In the genomic region with DNA sequence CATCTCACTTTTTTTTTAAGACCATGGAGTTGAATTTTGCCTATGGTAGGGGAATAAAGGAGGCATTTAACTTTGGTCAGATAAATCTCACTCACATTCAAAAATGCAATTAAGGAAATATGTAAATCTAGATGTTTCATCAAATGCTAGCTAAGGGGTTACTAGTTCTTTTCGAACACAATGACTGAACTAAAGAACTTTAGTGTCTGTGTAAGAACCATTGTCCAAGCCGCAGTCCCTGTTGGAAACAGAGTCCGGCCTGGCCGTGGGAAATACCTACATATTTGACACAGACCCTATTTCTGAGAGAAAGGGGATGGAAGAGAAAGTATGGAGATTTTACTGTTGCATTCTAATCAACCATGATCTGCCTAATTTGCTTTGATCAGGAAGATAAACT, we compare ENCODE assay signal across 18 cellular contexts. TPM values are rescaled to one million over a fixed set of nuclear protein-coding genes. Genes with fewer than 3 reads are reported as not detected.
DNase-seq lines count a peak whose midpoint lies in the region; ATAC-seq and TF ChIP-seq lines count a peak whose summit lies in the region.
"Had no signal": no experiment of that assay in that cellular context is flagged by ENCODE, and none has a peak within 500 bp of the region (broad histone marks: within the 10 kb centered on the region; RNA-seq: fewer than 3 reads in every experiment).

No MANE protein-coding gene starts in this region.

- peak overlapping the region in 4 of 5 experiments; percentile 61 to 83 (median 67) for H3K27ac Mint-ChIP-seq in brain
- no peak overlapping the region for H3K27ac Mint-ChIP-seq in activated CD4-positive, alpha-beta memory T cell treated with anti-CD3 and anti-CD28 coated beads for 36 hours
- H3K27ac Mint-ChIP-seq in naive thymus-derived CD4-positive, alpha-beta T cell, result no peak overlapping the region
- H3K27ac Mint-ChIP-seq: CD4-positive, alpha-beta memory T cell; IgD-negative memory B cell had no signal

- H3K4me1 ChIP-seq in BLaER1, result peaks cover 14% of the 10 kb centered on the region
- peaks cover 8% of the 10 kb centered on the region for H3K4me1 ChIP-seq in psoas muscle
- H3K4me1 ChIP-seq in naive thymus-derived CD4-positive, alpha-beta T cell (ENCODE audit: control insufficient read depth in 2 of 2, insufficient read depth in 2 of 2, low read length in 2 of 2), result no peaks in the 10 kb centered on the region
- H3K4me1 ChIP-seq: A549, HAP-1, SJCRH30 had no signal

- H3K9me3 Mint-ChIP-seq in brain, result no peaks in the 10 kb centered on the region
- no peaks in the 10 kb centered on the region for H3K9me3 Mint-ChIP-seq in activated CD4-positive, alpha-beta memory T cell treated with anti-CD3 and anti-CD28 coated beads for 36 hours
- H3K9me3 Mint-ChIP-seq in naive thymus-derived CD4-positive, alpha-beta T cell, result peaks cover 0 to 6% (median 0%) of the 10 kb centered on the region in 11 donors

- no peak for ATAC-seq in psoas muscle
- no peak for ATAC-seq in naive thymus-derived CD4-positive, alpha-beta T cell
- ATAC-seq: A549, Panc1 had no signal

- peak overlapping the region in 4 of 5 experiments; percentile 24 to 60 (median 43) for H3K4me3 Mint-ChIP-seq in brain
- H3K4me3 Mint-ChIP-seq in activated CD4-positive, alpha-beta memory T cell treated with anti-CD3 and anti-CD28 coated beads for 36 hours, result no peak overlapping the region
- no peak overlapping the region for H3K4me3 Mint-ChIP-seq in naive thymus-derived CD4-positive, alpha-beta T cell
- H3K4me3 Mint-ChIP-seq: CD4-positive, alpha-beta memory T cell; IgD-negative memory B cell had no signal

- TF ChIP-seq CTCF in brain (conservative IDR thresholded peaks at IDR 0.05) (no peak), psoas muscle (IDR thresholded peaks at IDR 0.05) (no peak)

- no peaks in the 10 kb centered on the region for H3K36me3 Mint-ChIP-seq in brain
- H3K36me3 Mint-ChIP-seq in activated CD4-positive, alpha-beta memory T cell treated with anti-CD3 and anti-CD28 coated beads for 36 hours, result no peaks in the 10 kb centered on the region
- H3K36me3 Mint-ChIP-seq in naive thymus-derived CD4-positive, alpha-beta T cell, result no peaks in the 10 kb centered on the region
- H3K36me3 Mint-ChIP-seq: CD4-positive, alpha-beta memory T cell; IgD-negative memory B cell had no signal

- POLR2A ChIA-PET in activated CD4-positive, alpha-beta memory T cell treated with anti-CD3 and anti-CD28 coated beads for 36 hours (lab: Charles Lee), result interaction anchor here (0.6 kb wide), 1 partner anchor 186 kb away, joined by 3 read pairs; no protein-coding TSS in a partner anchor
- POLR2A ChIA-PET in naive thymus-derived CD4-positive, alpha-beta T cell (lab: Charles Lee), result no interaction called here

- no peak overlapping the region; the same call in 1 of the 2 replicates for H3K4me3 ChIP-seq in BLaER1
- H3K4me3 ChIP-seq in psoas muscle, result no peak overlapping the region
- H3K4me3 ChIP-seq in naive thymus-derived CD4-positive, alpha-beta T cell (ENCODE audit: low read length), result no peak overlapping the region
- H3K4me3 ChIP-seq: A549, GM23248, HAP-1, MG63, SJCRH30 had no signal

- CTCF ChIA-PET in activated CD4-positive, alpha-beta memory T cell treated with anti-CD3 and anti-CD28 coated beads for 36 hours (lab: Charles Lee), result no interaction called here
- CTCF ChIA-PET in naive thymus-derived CD4-positive, alpha-beta T cell (lab: Charles Lee), result no interaction called here

- H3K9me3 ChIP-seq in BLaER1 (peaks cover 3% of the 10 kb centered on the region; the same call in 1 of the 2 replicates), psoas muscle (no peaks in the 10 kb centered on the region)
- no peaks in the 10 kb centered on the region for H3K9me3 ChIP-seq in naive thymus-derived CD4-positive, alpha-beta T cell (ENCODE audit: control insufficient read depth in 2 of 3, low read length in 3 of 3)
- H3K9me3 ChIP-seq: A549, HAP-1, MG63, SJCRH30 had no signal

- intact Hi-C loops in psoas muscle (cut with DNase I), result no loop called here
- intact Hi-C loops in activated CD4-positive, alpha-beta memory T cell treated with anti-CD3 and anti-CD28 coated beads for 36 hours (cut with micrococcal nuclease), result no loop called here
- intact Hi-C loops in naive thymus-derived CD4-positive, alpha-beta T cell (cut with micrococcal nuclease), result no loop called here

- no peaks in the 10 kb centered on the region for H4K20me1 ChIP-seq in BLaER1

- H3K27ac ChIP-seq in BLaER1 (peak overlapping the region; percentile 18; the same call in 1 of the 2 replicates), psoas muscle (peak overlapping the region; percentile 10)
- no peak overlapping the region for H3K27ac ChIP-seq in naive thymus-derived CD4-positive, alpha-beta T cell (ENCODE audit: low read depth, low read length)
- H3K27ac ChIP-seq: A549, GM23248, SJCRH30 had no signal

- no peaks in the 10 kb centered on the region for H3K36me3 ChIP-seq in BLaER1
- no peaks in the 10 kb centered on the region for H3K36me3 ChIP-seq in psoas muscle (ENCODE audit: insufficient read depth in 1 of 2, low read depth in 1 of 2)
- no peaks in the 10 kb centered on the region for H3K36me3 ChIP-seq in naive thymus-derived CD4-positive, alpha-beta T cell (ENCODE audit: control insufficient read depth in 2 of 3, insufficient read depth in 3 of 3, low read length in 3 of 3)
- H3K36me3 ChIP-seq: HAP-1, MG63, SJCRH30 had no signal

- H3K4me1 Mint-ChIP-seq in brain, result peaks cover 38% of the 10 kb centered on the region
- no peaks in the 10 kb centered on the region for H3K4me1 Mint-ChIP-seq in activated CD4-positive, alpha-beta memory T cell treated with anti-CD3 and anti-CD28 coated beads for 36 hours (ENCODE audit: low read depth)
- H3K4me1 Mint-ChIP-seq in naive thymus-derived CD4-positive, alpha-beta T cell, result no peaks in the 10 kb centered on the region
- H3K4me1 Mint-ChIP-seq: CD4-positive, alpha-beta memory T cell; IgD-negative memory B cell had no signal

- DNase-seq in midbrain (lab: John Stamatoyannopoulos, UW) (peak; percentile 23), psoas muscle (no peak), mesenteric fat pad (ENCODE audit: low spot score) (no peak)
- no peak for DNase-seq in activated CD4-positive, alpha-beta memory T cell treated with anti-CD3 and anti-CD28 coated beads for 36 hours
- DNase-seq in naive thymus-derived CD4-positive, alpha-beta T cell, result no peak
- DNase-seq: CD4-positive, alpha-beta memory T cell; GM23248; Karpas-422; MG63; NCI-H1694 had no signal

- peak overlapping the region; percentile 45 for H3K4me2 ChIP-seq in BLaER1
- H3K4me2 ChIP-seq: A549 had no signal

- H3K27me3 ChIP-seq in BLaER1 (no peaks in the 10 kb centered on the region), psoas muscle (ENCODE audit: insufficient read depth in 3 of 3, low read length in 2 of 3) (peaks cover 0 to under 1% (median 0%) of the 10 kb centered on the region in 3 donors)
- H3K27me3 ChIP-seq in naive thymus-derived CD4-positive, alpha-beta T cell (ENCODE audit: control insufficient read depth in 2 of 2, insufficient read depth in 2 of 2, low read length in 2 of 2), result no peaks in the 10 kb centered on the region
- H3K27me3 ChIP-seq: MG63, SJCRH30 had no signal

- peaks cover 38% of the 10 kb centered on the region for H3K27me3 Mint-ChIP-seq in brain
- H3K27me3 Mint-ChIP-seq in activated CD4-positive, alpha-beta memory T cell treated with anti-CD3 and anti-CD28 coated beads for 36 hours, result peaks cover 18% of the 10 kb centered on the region
- peaks cover 16 to 28% (median 22%) of the 10 kb centered on the region in 5 donors for H3K27me3 Mint-ChIP-seq in naive thymus-derived CD4-positive, alpha-beta T cell

- WGBS in psoas muscle, 3 donors, result 92 to 94% (median 93%) methylated on average over 4 of the region's 4 CpGs

- no peak overlapping the region for H3K9ac ChIP-seq in BLaER1
- H3K9ac ChIP-seq: GM23248 had no signal

RNA-seq across cellular contexts. Expression of a gene that starts 17.4 kb away (rescaled TPM):
- polyA plus RNA-seq in brain (ENCODE audit: insufficient read depth, low read depth, low replicate concordance), result 8.1 TPM
- 1 to 10 TPM; 1.7 to 6.4 (median 4.8) TPM for total RNA-seq in psoas muscle
- polyA plus RNA-seq in psoas muscle, result 10 to 100 TPM in 1 of 3 donors, 1 to 10 TPM in 1, under 1 TPM in 1; 0.04 to 19.5 (median 8.7) TPM
- total RNA-seq in mesenteric fat pad, result 0.22 TPM
- not detected for total RNA-seq in activated CD4-positive, alpha-beta memory T cell treated with anti-CD3 and anti-CD28 coated beads for 36 hours
- not detected for total RNA-seq in naive thymus-derived CD4-positive, alpha-beta T cell
- not detected for polyA plus RNA-seq in naive thymus-derived CD4-positive, alpha-beta T cell
- total RNA-seq: CD4-positive, alpha-beta memory T cell; GM23248; NCI-H460 had no signal
- polyA plus RNA-seq: A549; CD4-positive, alpha-beta memory T cell; GM23248; IgD-negative memory B cell had no signal

Comparison
In these comparisons a context has a peak if more than half of its experiments do, and no peak if none do; other contexts are left out.
1. H3K27ac Mint-ChIP-seq: peak in brain (4 of 5); none in activated CD4-positive, alpha-beta memory T cell treated with anti-CD3 and anti-CD28 coated beads for 36 hours (single experiment) and naive thymus-derived CD4-positive, alpha-beta T cell (0 of 9).
2. H3K4me3 Mint-ChIP-seq: peak in brain (4 of 5); none in activated CD4-positive, alpha-beta memory T cell treated with anti-CD3 and anti-CD28 coated beads for 36 hours (single experiment) and naive thymus-derived CD4-positive, alpha-beta T cell (0 of 10).